ENCODE assay signal across 1 cellular context in the genomic region with DNA sequence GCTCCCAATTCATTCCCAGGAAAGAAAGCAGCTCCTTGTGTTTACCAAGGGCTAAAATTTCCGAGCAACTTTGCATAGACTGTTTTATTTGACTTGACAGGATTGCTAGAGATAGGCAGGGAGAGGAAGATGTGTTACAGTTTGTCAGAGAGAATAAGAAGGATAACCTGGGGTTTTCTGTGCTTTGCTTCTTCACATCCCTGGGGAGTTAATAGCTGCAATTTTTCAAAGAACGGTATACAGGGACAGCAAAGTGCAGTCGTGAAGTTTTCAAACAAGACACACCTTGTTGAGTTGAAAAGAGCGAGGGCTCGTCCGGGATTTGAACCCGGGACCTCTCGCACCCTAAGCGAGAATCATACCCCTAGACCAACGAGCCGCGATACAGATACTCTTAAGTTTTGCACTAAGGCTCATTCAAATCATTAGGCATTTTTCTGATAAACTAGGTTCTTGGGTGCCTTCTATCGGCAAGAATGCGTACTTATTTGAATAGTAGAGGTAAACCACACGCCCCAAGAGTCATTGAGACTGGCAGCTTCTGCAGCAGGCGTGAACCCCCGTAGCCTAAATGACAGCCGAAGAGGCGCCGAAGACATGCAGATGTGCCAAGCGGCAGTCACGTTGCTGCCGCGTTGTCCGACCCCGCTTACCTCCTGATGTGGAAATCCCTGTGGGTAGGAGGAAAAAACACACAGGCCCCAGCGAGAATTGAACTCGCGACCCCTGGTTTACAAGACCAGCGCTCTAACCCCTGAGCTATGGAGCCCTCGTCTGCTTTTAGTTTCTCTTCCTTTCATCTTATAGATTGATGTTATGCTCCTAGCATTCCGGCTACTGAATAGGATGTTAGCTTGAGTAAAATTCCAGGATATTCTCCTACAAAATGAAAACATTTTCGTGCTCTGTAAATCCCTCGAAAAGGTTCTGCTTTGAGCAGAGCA.
TF ChIP-seq lines count a peak whose summit lies in the region.

No MANE protein-coding gene starts in this region.

TF ChIP-seq in HepG2, 621 proteins besides CTCF, POLR2A, EP300 and RAD21 (continued from another document and continues in another):
- TF ChIP-seq, protein P1, sequence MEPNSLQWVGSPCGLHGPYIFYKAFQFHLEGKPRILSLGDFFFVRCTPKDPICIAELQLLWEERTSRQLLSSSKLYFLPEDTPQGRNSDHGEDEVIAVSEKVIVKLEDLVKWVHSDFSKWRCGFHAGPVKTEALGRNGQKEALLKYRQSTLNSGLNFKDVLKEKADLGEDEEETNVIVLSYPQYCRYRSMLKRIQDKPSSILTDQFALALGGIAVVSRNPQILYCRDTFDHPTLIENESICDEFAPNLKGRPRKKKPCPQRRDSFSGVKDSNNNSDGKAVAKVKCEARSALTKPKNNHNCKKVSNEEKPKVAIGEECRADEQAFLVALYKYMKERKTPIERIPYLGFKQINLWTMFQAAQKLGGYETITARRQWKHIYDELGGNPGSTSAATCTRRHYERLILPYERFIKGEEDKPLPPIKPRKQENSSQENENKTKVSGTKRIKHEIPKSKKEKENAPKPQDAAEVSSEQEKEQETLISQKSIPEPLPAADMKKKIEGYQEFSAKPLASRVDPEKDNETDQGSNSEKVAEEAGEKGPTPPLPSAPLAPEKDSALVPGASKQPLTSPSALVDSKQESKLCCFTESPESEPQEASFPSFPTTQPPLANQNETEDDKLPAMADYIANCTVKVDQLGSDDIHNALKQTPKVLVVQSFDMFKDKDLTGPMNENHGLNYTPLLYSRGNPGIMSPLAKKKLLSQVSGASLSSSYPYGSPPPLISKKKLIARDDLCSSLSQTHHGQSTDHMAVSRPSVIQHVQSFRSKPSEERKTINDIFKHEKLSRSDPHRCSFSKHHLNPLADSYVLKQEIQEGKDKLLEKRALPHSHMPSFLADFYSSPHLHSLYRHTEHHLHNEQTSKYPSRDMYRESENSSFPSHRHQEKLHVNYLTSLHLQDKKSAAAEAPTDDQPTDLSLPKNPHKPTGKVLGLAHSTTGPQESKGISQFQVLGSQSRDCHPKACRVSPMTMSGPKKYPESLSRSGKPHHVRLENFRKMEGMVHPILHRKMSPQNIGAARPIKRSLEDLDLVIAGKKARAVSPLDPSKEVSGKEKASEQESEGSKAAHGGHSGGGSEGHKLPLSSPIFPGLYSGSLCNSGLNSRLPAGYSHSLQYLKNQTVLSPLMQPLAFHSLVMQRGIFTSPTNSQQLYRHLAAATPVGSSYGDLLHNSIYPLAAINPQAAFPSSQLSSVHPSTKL (CRISPR knock-in tag; IDR thresholded peaks at IDR 0.05), result peak; percentile 81
- no peak; the same call in 1 of the 2 replicates for TF ChIP-seq TMF1 (CRISPR knock-in tag; IDR thresholded peaks at IDR 0.05; ENCODE audit: low read depth)
- peak; percentile 80; the same call in 1 of the 2 replicates for TF ChIP-seq KLF12 (CRISPR knock-in tag; IDR thresholded peaks at IDR 0.05; ENCODE audit: borderline replicate concordance)
- TF ChIP-seq NFYC (CRISPR knock-in tag; IDR thresholded peaks at IDR 0.05), result no peak; the same call in 1 of the 2 replicates
- no peak for TF ChIP-seq TRIM24 (CRISPR knock-in tag; IDR thresholded peaks at IDR 0.05)
- 0 out of 2 replicates have a peak, but pooled peaks have one; percentile 26 for TF ChIP-seq ZNF549 (CRISPR knock-in tag; IDR thresholded peaks at IDR 0.05)
- TF ChIP-seq ZNF343 (CRISPR knock-in tag; IDR thresholded peaks at IDR 0.05), result no peak; the same call in 1 of the 2 replicates
- TF ChIP-seq NFE2L1 (CRISPR knock-in tag; IDR thresholded peaks at IDR 0.05; ENCODE audit: borderline replicate concordance), result no peak
- TF ChIP-seq, protein P2, sequence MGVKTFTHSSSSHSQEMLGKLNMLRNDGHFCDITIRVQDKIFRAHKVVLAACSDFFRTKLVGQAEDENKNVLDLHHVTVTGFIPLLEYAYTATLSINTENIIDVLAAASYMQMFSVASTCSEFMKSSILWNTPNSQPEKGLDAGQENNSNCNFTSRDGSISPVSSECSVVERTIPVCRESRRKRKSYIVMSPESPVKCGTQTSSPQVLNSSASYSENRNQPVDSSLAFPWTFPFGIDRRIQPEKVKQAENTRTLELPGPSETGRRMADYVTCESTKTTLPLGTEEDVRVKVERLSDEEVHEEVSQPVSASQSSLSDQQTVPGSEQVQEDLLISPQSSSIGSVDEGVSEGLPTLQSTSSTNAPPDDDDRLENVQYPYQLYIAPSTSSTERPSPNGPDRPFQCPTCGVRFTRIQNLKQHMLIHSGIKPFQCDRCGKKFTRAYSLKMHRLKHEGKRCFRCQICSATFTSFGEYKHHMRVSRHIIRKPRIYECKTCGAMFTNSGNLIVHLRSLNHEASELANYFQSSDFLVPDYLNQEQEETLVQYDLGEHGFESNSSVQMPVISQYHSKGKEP (CRISPR knock-in tag; IDR thresholded peaks at IDR 0.05), result no peak; the same call in 1 of the 2 replicates
- TF ChIP-seq, protein P3, sequence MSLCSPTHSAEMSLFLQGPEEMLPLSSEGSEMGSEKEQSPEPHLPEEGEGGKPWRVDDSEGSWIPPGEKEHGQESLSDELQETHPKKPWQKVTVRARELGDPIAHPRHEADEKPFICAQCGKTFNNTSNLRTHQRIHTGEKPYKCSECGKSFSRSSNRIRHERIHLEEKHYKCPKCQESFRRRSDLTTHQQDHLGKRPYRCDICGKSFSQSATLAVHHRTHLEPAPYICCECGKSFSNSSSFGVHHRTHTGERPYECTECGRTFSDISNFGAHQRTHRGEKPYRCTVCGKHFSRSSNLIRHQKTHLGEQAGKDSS (CRISPR knock-in tag; IDR thresholded peaks at IDR 0.05; ENCODE audit: borderline replicate concordance, low read depth), result no peak; the same call in 1 of the 2 replicates
- peak; percentile 92 for TF ChIP-seq ZNF329 (CRISPR knock-in tag; IDR thresholded peaks at IDR 0.05; ENCODE audit: low read depth)
- TF ChIP-seq REXO4 (CRISPR knock-in tag; IDR thresholded peaks at IDR 0.05; ENCODE audit: borderline replicate concordance), result no peak
- no peak for TF ChIP-seq ZNF510 (CRISPR knock-in tag; IDR thresholded peaks at IDR 0.05; ENCODE audit: low read depth)
- peak; percentile 57; the same call in 1 of the 2 replicates for TF ChIP-seq THAP9 (CRISPR knock-in tag; IDR thresholded peaks at IDR 0.05; ENCODE audit: borderline replicate concordance)
- TF ChIP-seq GATA4 (IDR thresholded peaks at IDR 0.05; ENCODE audit: borderline replicate concordance, low read depth), result no peak
- TF ChIP-seq HES4 (CRISPR knock-in tag; IDR thresholded peaks at IDR 0.05; ENCODE audit: borderline replicate concordance), result no peak
- TF ChIP-seq ZMAT3 (CRISPR knock-in tag; conservative IDR thresholded peaks at IDR 0.05), result 0 out of 2 replicates have a peak, but pooled peaks have one; percentile 35
- TF ChIP-seq CHD4 (IDR thresholded peaks at IDR 0.05; ENCODE audit: borderline replicate concordance, low read length), result peak; percentile 97
- TF ChIP-seq ZNF484 (CRISPR knock-in tag; IDR thresholded peaks at IDR 0.05; ENCODE audit: borderline replicate concordance, low read depth), result no peak
- TF ChIP-seq ZNF256 (CRISPR knock-in tag; conservative IDR thresholded peaks at IDR 0.05), result 0 out of 2 replicates have a peak, but pooled peaks have one; percentile 36
- peak; percentile 38 for TF ChIP-seq ZMYM3 (CRISPR knock-in tag; IDR thresholded peaks at IDR 0.05)
- TF ChIP-seq ZNF235 (CRISPR knock-in tag; IDR thresholded peaks at IDR 0.05; ENCODE audit: borderline replicate concordance), result peak; percentile 44; the same call in 1 of the 2 replicates
- TF ChIP-seq ZNF558 (CRISPR knock-in tag; IDR thresholded peaks at IDR 0.05; ENCODE audit: borderline replicate concordance), result peak; percentile 93
- peak; percentile 33; the same call in 1 of the 2 replicates for TF ChIP-seq HOXA5 (CRISPR knock-in tag; IDR thresholded peaks at IDR 0.05)
- peak; percentile 48; the same call in 1 of the 2 replicates for TF ChIP-seq KDM5A (IDR thresholded peaks at IDR 0.05; ENCODE audit: borderline replicate concordance, low read length)
- TF ChIP-seq ISL2 (CRISPR knock-in tag; IDR thresholded peaks at IDR 0.05), result peak; percentile 59
- peak; percentile 75 for TF ChIP-seq ZNF317 (CRISPR knock-in tag; IDR thresholded peaks at IDR 0.05)
- no peak for TF ChIP-seq ZNF101 (CRISPR knock-in tag; IDR thresholded peaks at IDR 0.05; ENCODE audit: borderline replicate concordance, low read depth)
- peak; percentile 8 for TF ChIP-seq YY1 (IDR thresholded peaks at IDR 0.05; ENCODE audit: insufficient read depth, insufficient replicate concordance, low read depth, low read length)
- no peak for TF ChIP-seq ZNF782 (CRISPR knock-in tag; IDR thresholded peaks at IDR 0.05; ENCODE audit: borderline replicate concordance)
- TF ChIP-seq ZNF740 (CRISPR knock-in tag; IDR thresholded peaks at IDR 0.05), result no peak
- peak; percentile 84 for TF ChIP-seq POGZ (CRISPR knock-in tag; IDR thresholded peaks at IDR 0.05)
- TF ChIP-seq ATF2 (CRISPR knock-in tag; IDR thresholded peaks at IDR 0.05), result peak; percentile 90
- TF ChIP-seq ZNF670 (CRISPR knock-in tag; IDR thresholded peaks at IDR 0.05; ENCODE audit: borderline replicate concordance), result peak; percentile 92
- TF ChIP-seq ZSCAN22 (CRISPR knock-in tag; IDR thresholded peaks at IDR 0.05), result peak; percentile 20; the same call in 1 of the 2 replicates
- 0 out of 2 replicates have a peak, but pooled peaks have one; percentile 18 for TF ChIP-seq ZNF7 (CRISPR knock-in tag; IDR thresholded peaks at IDR 0.05)
- TF ChIP-seq ZNF616 (CRISPR knock-in tag; IDR thresholded peaks at IDR 0.05; ENCODE audit: low read depth), result no peak
- TF ChIP-seq ZZZ3 (CRISPR knock-in tag; IDR thresholded peaks at IDR 0.05; ENCODE audit: borderline replicate concordance), result no peak
- TF ChIP-seq MZF1 (CRISPR knock-in tag; IDR thresholded peaks at IDR 0.05; ENCODE audit: borderline replicate concordance), result no peak
- no peak for TF ChIP-seq CAMTA2 (CRISPR knock-in tag; IDR thresholded peaks at IDR 0.05; ENCODE audit: borderline replicate concordance)
- TF ChIP-seq, protein P4, sequence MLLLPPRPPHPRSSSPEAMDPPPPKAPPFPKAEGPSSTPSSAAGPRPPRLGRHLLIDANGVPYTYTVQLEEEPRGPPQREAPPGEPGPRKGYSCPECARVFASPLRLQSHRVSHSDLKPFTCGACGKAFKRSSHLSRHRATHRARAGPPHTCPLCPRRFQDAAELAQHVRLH (CRISPR knock-in tag; IDR thresholded peaks at IDR 0.05; ENCODE audit: borderline replicate concordance, low read depth), result peak; percentile 80
- 0 out of 2 replicates have a peak, but pooled peaks have one; percentile 21 for TF ChIP-seq ZNF761 (CRISPR knock-in tag; conservative IDR thresholded peaks at IDR 0.05)
- TF ChIP-seq, protein P5, sequence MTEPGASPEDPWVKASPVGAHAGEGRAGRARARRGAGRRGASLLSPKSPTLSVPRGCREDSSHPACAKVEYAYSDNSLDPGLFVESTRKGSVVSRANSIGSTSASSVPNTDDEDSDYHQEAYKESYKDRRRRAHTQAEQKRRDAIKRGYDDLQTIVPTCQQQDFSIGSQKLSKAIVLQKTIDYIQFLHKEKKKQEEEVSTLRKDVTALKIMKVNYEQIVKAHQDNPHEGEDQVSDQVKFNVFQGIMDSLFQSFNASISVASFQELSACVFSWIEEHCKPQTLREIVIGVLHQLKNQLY (CRISPR knock-in tag; IDR thresholded peaks at IDR 0.05), result peak; percentile 80; the same call in 1 of the 2 replicates
- TF ChIP-seq ZNF33B (CRISPR knock-in tag; IDR thresholded peaks at IDR 0.05), result peak; percentile 37; the same call in 1 of the 2 replicates
- TF ChIP-seq ZNF367 (CRISPR knock-in tag; IDR thresholded peaks at IDR 0.05; ENCODE audit: borderline replicate concordance), result no peak
- TF ChIP-seq, protein P6, sequence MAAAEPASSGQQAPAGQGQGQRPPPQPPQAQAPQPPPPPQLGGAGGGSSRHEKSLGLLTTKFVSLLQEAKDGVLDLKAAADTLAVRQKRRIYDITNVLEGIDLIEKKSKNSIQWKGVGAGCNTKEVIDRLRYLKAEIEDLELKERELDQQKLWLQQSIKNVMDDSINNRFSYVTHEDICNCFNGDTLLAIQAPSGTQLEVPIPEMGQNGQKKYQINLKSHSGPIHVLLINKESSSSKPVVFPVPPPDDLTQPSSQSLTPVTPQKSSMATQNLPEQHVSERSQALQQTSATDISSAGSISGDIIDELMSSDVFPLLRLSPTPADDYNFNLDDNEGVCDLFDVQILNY (CRISPR knock-in tag; conservative IDR thresholded peaks at IDR 0.05), result no peak
